Comparison of ENCODE assay signal across 27 cellular contexts in the genomic region with DNA sequence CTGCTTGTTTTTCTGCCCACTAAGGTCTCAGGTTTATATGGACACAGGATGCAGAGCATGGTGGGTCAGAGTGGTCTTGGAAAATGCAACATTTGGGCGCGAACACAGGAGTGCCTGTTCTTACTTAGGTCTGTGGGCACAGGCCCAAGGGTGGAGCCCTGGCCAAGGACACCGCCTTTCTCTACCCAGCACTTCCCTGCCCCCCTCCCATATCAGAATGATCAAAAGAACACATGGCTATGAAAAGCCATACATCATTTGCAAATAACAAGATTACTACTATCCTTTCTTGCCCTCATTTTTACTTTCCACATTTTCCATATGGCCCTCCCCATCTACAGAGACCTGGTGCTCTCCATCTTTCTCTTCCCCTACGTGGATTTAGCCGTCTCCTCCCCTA.
"Had no signal": no experiment of that assay in that cellular context is flagged by ENCODE, and none has a peak within 500 bp of the region (broad histone marks: within the 10 kb centered on the region; RNA-seq: fewer than 3 reads in every experiment).

No MANE protein-coding gene starts in this region.

- H3K9me3 Mint-ChIP-seq: naive B cell; nephron; stimulated activated naive B cell treated with anti-CD40 and anti-IgM and Interleukin-4, amounts not matched to agents 10 μg/mL and 1 μg/mL and 100 μg/mL, for 72 hours; stimulated activated naive CD8-positive, alpha-beta T cell treated with anti-CD3 and anti-CD28 coated beads, Interleukin-15, Interleukin-2, amounts not matched to agents 100 ng/mL and 50 ng/mL, for 24 hours had no signal

- H3K9me3 ChIP-seq: esophagus muscularis mucosa, gastroesophageal sphincter, heart left ventricle, left ventricle myocardium inferior, lower lobe of right lung, neutrophil, pancreas, right lobe of liver, thoracic aorta, tibial nerve, upper lobe of right lung, uterus had no signal

- H3K27ac ChIP-seq: coronary artery, esophagus muscularis mucosa, foreskin keratinocyte, gastroesophageal sphincter, heart left ventricle, hepatocyte, left ventricle myocardium inferior, lower lobe of right lung, neutrophil, pancreas, right lobe of liver, thoracic aorta, tibial nerve, upper lobe of right lung, uterus had no signal

- H3K36me3 Mint-ChIP-seq: naive B cell; stimulated activated naive B cell treated with anti-CD40 and anti-IgM and Interleukin-4, amounts not matched to agents 10 μg/mL and 1 μg/mL and 100 μg/mL, for 72 hours had no signal

- H3K4me1 ChIP-seq: esophagus muscularis mucosa, foreskin keratinocyte, gastroesophageal sphincter, lower lobe of right lung, pancreas, right lobe of liver, tibial nerve, upper lobe of right lung, uterus had no signal

- H3K27ac Mint-ChIP-seq: nephron; progenitor cell of endocrine pancreas; stimulated activated naive B cell treated with anti-CD40 and anti-IgM and Interleukin-4, amounts not matched to agents 10 μg/mL and 1 μg/mL and 100 μg/mL, for 72 hours; stimulated activated naive CD8-positive, alpha-beta T cell treated with anti-CD3 and anti-CD28 coated beads, Interleukin-15, Interleukin-2, amounts not matched to agents 100 ng/mL and 50 ng/mL, for 24 hours had no signal

- H2AFZ ChIP-seq: hepatocyte had no signal

- H3K27me3 ChIP-seq: esophagus muscularis mucosa, foreskin keratinocyte, gastroesophageal sphincter, hepatocyte, neutrophil, pancreas, right lobe of liver, tibial nerve, upper lobe of right lung, uterus had no signal

- FAIRE-seq: endothelial cell of umbilical vein, kidney, pancreas, small intestine had no signal

- H3K79me2 ChIP-seq: hepatocyte had no signal

- H3K4me3 ChIP-seq: coronary artery, esophagus muscularis mucosa, gastroesophageal sphincter, heart left ventricle, hepatocyte, left ventricle myocardium inferior, lower lobe of right lung, pancreas, right lobe of liver, thoracic aorta, tibial nerve, upper lobe of right lung, uterus had no signal

- H3K4me3 Mint-ChIP-seq: naive B cell; nephron; stimulated activated naive B cell treated with anti-CD40 and anti-IgM and Interleukin-4, amounts not matched to agents 10 μg/mL and 1 μg/mL and 100 μg/mL, for 72 hours; stimulated activated naive CD8-positive, alpha-beta T cell treated with anti-CD3 and anti-CD28 coated beads, Interleukin-15, Interleukin-2, amounts not matched to agents 100 ng/mL and 50 ng/mL, for 24 hours had no signal

- ATAC-seq: foreskin keratinocyte; gastroesophageal sphincter; heart left ventricle; lower lobe of right lung; pancreas; right lobe of liver; stimulated activated naive B cell treated with anti-CD40 and anti-IgM and Interleukin-4, amounts not matched to agents 10 μg/mL and 1 μg/mL and 100 μg/mL, for 72 hours; upper lobe of right lung had no signal

- H3K4me2 ChIP-seq: hepatocyte had no signal

- DNase-seq: dermis blood vessel endothelial cell; effector memory CD4-positive, alpha-beta T cell; foreskin keratinocyte; heart left ventricle; kidney; left ventricle myocardium inferior; lower lobe of right lung; naive B cell; pancreas; right lobe of liver; small intestine; stimulated activated CD4-positive, alpha-beta T cell treated with anti-CD3 and anti-CD28 coated beads, Interleukin-15, amount 100 ng/mL, for 24 hours; stimulated activated CD4-positive, alpha-beta T cell treated with anti-CD3 and anti-CD28 coated beads, Interleukin-2, amount 100 ng/mL, for 48 hours; stimulated activated naive B cell treated with anti-CD40 and anti-IgM and Interleukin-4, amounts not matched to agents 10 μg/mL and 1 μg/mL and 100 μg/mL, for 72 hours; upper lobe of right lung; uterus had no signal

- H3K36me3 ChIP-seq: esophagus muscularis mucosa, gastroesophageal sphincter, heart left ventricle, left ventricle myocardium inferior, lower lobe of right lung, neutrophil, pancreas, right lobe of liver, thoracic aorta, tibial nerve, upper lobe of right lung, uterus had no signal
